18 cellular contexts compared by ENCODE assay signal in genomic region chr11:12196862-12197261, GRCh38.
DNase-seq lines count a peak whose midpoint lies in the region; ATAC-seq and TF ChIP-seq lines count a peak whose summit lies in the region.
"Had no signal": no experiment of that assay in that cellular context is flagged by ENCODE, and none has a peak within 500 bp of the region (broad histone marks: within the 10 kb centered on the region; RNA-seq: fewer than 3 reads in every experiment).

No MANE protein-coding gene starts in this region.

- H3K9me3 Mint-ChIP-seq in CD8-positive, alpha-beta memory T cell = no peaks in the 10 kb centered on the region

- no peaks in the 10 kb centered on the region for H3K36me3 ChIP-seq in CD8-positive, alpha-beta memory T cell (ENCODE audit: insufficient read depth, low read length)
- H3K36me3 ChIP-seq in KMS-11 (ENCODE audit: insufficient read depth) = no peaks in the 10 kb centered on the region
- peaks cover 74% of the 10 kb centered on the region for H3K36me3 ChIP-seq in brain microvascular endothelial cell (replicated peaks)
- no peaks in the 10 kb centered on the region for H3K36me3 ChIP-seq in rectal smooth muscle tissue (ENCODE audit: control insufficient read depth, insufficient read depth, low read length)
- H3K36me3 ChIP-seq: uterus had no signal

- TF ChIP-seq CTCF in KMS-11 (conservative IDR thresholded peaks at IDR 0.05; ENCODE audit: low read depth, low read length) (no peak), brain microvascular endothelial cell (IDR thresholded peaks at IDR 0.05; ENCODE audit: low read depth, low read length, missing control alignments) (no peak), GM20000 (IDR thresholded peaks at IDR 0.05; ENCODE audit: extremely low read depth, missing control alignments) (no peak)

- H4K20me1 ChIP-seq in KMS-11 (ENCODE audit: insufficient read depth) = no peaks in the 10 kb centered on the region

- no peak overlapping the region for H2AFZ ChIP-seq in KMS-11 (ENCODE audit: low read depth)

- H3K4me3 Mint-ChIP-seq in CD8-positive, alpha-beta memory T cell = peak overlapping the region; percentile 87 to 97 (median 91)

- H3K27me3 Mint-ChIP-seq in CD8-positive, alpha-beta memory T cell = peaks cover 0 to 1% of the 10 kb centered on the region in 2 donors
- H3K27me3 Mint-ChIP-seq: progenitor cell of endocrine pancreas had no signal

- H3K4me1 ChIP-seq in CD8-positive, alpha-beta memory T cell (ENCODE audit: insufficient read depth, low read length) = peaks cover 72% of the 10 kb centered on the region
- H3K4me1 ChIP-seq in KMS-11 (ENCODE audit: low read depth, poor library complexity, severe bottlenecking) (peaks cover 27% of the 10 kb centered on the region), rectal smooth muscle tissue (ENCODE audit: control insufficient read depth, insufficient read depth, low read length) (peaks cover 16% of the 10 kb centered on the region)

- ATAC-seq in GM21367 (IDR thresholded peaks at IDR 0.05; ENCODE audit: unreplicated experiment) = no peak
- ATAC-seq: K562 had no signal

- no peaks in the 10 kb centered on the region for H3K27me3 ChIP-seq in CD8-positive, alpha-beta memory T cell (ENCODE audit: insufficient read depth, low read length, poor library complexity, severe bottlenecking)
- H3K27me3 ChIP-seq in KMS-11 (ENCODE audit: insufficient read depth, low read depth) (no peaks in the 10 kb centered on the region), brain microvascular endothelial cell (replicated peaks) (no peaks in the 10 kb centered on the region), rectal smooth muscle tissue (ENCODE audit: control insufficient read depth, insufficient read depth, low read length) (no peaks in the 10 kb centered on the region)
- H3K27me3 ChIP-seq: uterus had no signal

- peak overlapping the region; percentile 31; the same call in 1 of the 2 replicates for H3K4me2 ChIP-seq in KMS-11

- peaks cover 66 to 73% (median 73%) of the 10 kb centered on the region in 3 donors for H3K4me1 Mint-ChIP-seq in CD8-positive, alpha-beta memory T cell

- in situ Hi-C loops in brain microvascular endothelial cell (cut with HindIII; ENCODE audit: low pct_ligation_motif_present, low sequenced_read_pairs) = no loop called here

- CTCF ChIA-PET in CD8-positive, alpha-beta memory T cell (lab: Charles Lee) = interaction anchor here (5.2 kb wide), 1 partner anchor 39 kb away, joined by 23 read pairs; no protein-coding TSS in a partner anchor

- H3K9me3 ChIP-seq in CD8-positive, alpha-beta memory T cell (ENCODE audit: low read length) = no peaks in the 10 kb centered on the region
- H3K9me3 ChIP-seq: uterus had no signal

- H3K79me2 ChIP-seq in KMS-11 (ENCODE audit: insufficient read depth, low read depth) = no peaks in the 10 kb centered on the region

- POLR2A ChIA-PET in CD8-positive, alpha-beta memory T cell (lab: Charles Lee) = interaction anchor here (1.6 to 4.4 kb wide), 2 partner anchors 19 to 27 kb away, joined by 4 to 21 read pairs; no protein-coding TSS in a partner anchor

- DNase-seq in CD8-positive, alpha-beta memory T cell = no peak
- DNase-seq in brain microvascular endothelial cell = no peak
- DNase-seq in SHP77 (lab: John Stamatoyannopoulos, UW) = no peak
- DNase-seq in GM20000 (ENCODE audit: low spot score) = no peak
- DNase-seq: activated CD4-positive, alpha-beta T cell treated with anti-CD3 and anti-CD28 coated beads for 1 hour; erythroblast; head of caudate nucleus; kidney glomerular epithelial cell; NCI-H1436; NCI-H446 treated with DMSO at 0.1 percent for 48 hours; OCI-M1; uterus had no signal

- H3K27ac ChIP-seq in CD8-positive, alpha-beta memory T cell (ENCODE audit: low read depth, low read length) = peak overlapping the region; percentile 74
- peak overlapping the region; percentile 14; the same call in 1 of the 2 replicates for H3K27ac ChIP-seq in KMS-11
- peak overlapping the region; percentile 99 for H3K27ac ChIP-seq in brain microvascular endothelial cell
- peak overlapping the region; percentile 31 for H3K27ac ChIP-seq in rectal smooth muscle tissue (ENCODE audit: low read depth, low read length)
- H3K27ac ChIP-seq: C4-2B, uterus had no signal

- peak overlapping the region; percentile 90 to 99 (median 96) for H3K27ac Mint-ChIP-seq in CD8-positive, alpha-beta memory T cell
- H3K27ac Mint-ChIP-seq: progenitor cell of endocrine pancreas had no signal

- H3K9ac ChIP-seq in KMS-11 (no peak overlapping the region), rectal smooth muscle tissue (ENCODE audit: low read length) (no peak overlapping the region)

- H3K4me3 ChIP-seq in CD8-positive, alpha-beta memory T cell (ENCODE audit: low read length) = peak overlapping the region; percentile 59
- H3K4me3 ChIP-seq in KMS-11 (IDR thresholded peaks at IDR 0.05; ENCODE audit: insufficient read depth, low read depth, low read length) = no peak overlapping the region
- H3K4me3 ChIP-seq in brain microvascular endothelial cell (ENCODE audit: low read depth, low read length) = no peak overlapping the region
- H3K4me3 ChIP-seq in rectal smooth muscle tissue (ENCODE audit: low read length) = no peak overlapping the region
- H3K4me3 ChIP-seq: K562, uterus had no signal

- H3K36me3 Mint-ChIP-seq in CD8-positive, alpha-beta memory T cell = peaks cover 0 to 27% (median 3%) of the 10 kb centered on the region in 3 donors

Comparison
In these comparisons a context has a peak if more than half of its experiments do, and no peak if none do; other contexts are left out.
1. H3K27ac ChIP-seq: peak in every context shown above with its lines; median percentile 99 in brain microvascular endothelial cell; 74 in CD8-positive, alpha-beta memory T cell; 31 in rectal smooth muscle tissue; 14 in KMS-11.